In the genomic region with DNA sequence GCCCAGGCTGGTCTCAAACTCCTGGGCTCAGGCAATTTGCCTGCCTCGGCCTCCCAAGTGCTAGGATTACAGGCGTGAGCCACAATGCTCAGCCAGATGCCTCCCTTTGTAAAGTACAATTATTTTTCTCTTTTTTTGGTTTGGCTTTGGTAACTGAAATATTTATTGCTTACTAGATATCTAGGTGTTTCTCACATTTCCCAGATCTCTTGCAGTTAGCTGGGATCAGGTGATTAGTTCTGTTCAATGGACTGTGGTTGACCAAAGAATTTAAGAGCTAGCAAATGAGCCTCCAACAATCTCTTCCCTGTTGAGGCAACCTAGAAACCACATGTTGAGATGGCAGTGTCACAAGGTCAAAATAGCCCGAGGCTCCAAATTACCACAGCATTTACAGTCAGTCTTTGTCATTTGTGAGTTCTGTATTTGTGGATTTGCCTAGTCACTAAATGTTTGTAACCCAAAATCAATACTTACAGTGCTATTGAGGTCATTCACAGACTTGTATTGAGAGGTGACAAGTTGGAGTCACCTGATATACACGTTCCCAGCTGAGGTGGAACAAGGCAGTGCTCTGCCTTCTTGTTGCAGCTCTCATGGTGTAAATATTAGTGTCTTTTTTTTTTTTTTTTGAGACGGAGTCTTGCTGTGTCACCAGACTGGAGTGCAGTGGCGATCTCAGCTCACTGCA, we compare ENCODE assay signal across 2 cellular contexts. TPM values are rescaled to one million over a fixed set of nuclear protein-coding genes. Genes with fewer than 3 reads are reported as not detected.
"Had no signal": no experiment of that assay in that cellular context is flagged by ENCODE, and none has a peak within 500 bp of the region (broad histone marks: within the 10 kb centered on the region; RNA-seq: fewer than 3 reads in every experiment).

No MANE protein-coding gene starts in this region.

RNA-seq across cellular contexts. Expression of a gene that starts 28.4 kb away (rescaled TPM):
- total RNA-seq: natural killer cell treated with Interleukin-12 subunit alpha and Interleukin-12 subunit beta and Interleukin-15 and Interleukin-18, amount 100 ng/mL, for 72 hours; T-helper 17 cell had no signal
